Comparison of ENCODE assay signal across 8 cellular contexts in genomic region chr7:114554781-114555537, GRCh38.
DNase-seq lines count a peak whose midpoint lies in the region; ATAC-seq and TF ChIP-seq lines count a peak whose summit lies in the region.

No MANE protein-coding gene starts in this region.

- TF ChIP-seq CTCF in transverse colon (IDR thresholded peaks at IDR 0.05): no peak

- H3K9me3 ChIP-seq in transverse colon (no peaks in the 10 kb centered on the region), HAP-1 (no peaks in the 10 kb centered on the region)

- intact Hi-C loops in transverse colon (cut with DNase I; ENCODE audit: low total_unique reads): no loop called here

- H3K27ac ChIP-seq in transverse colon: no peak overlapping the region

- no peak for TF ChIP-seq EP300 in transverse colon (IDR thresholded peaks at IDR 0.05; ENCODE audit: low read depth)

- H3K36me3 ChIP-seq in transverse colon: no peaks in the 10 kb centered on the region
- no peaks in the 10 kb centered on the region for H3K36me3 ChIP-seq in HAP-1 (replicated peaks)

- DNase-seq in NCI-H2107 treated with DMSO at 0.1 percent for 48 hours (lab: John Stamatoyannopoulos, UW; ENCODE audit: unreplicated experiment) (peak; percentile 66), NCI-H2107 (lab: John Stamatoyannopoulos, UW) (no peak), NOMO-1 treated with dmso at 0.1 percent for 144 hours (lab: John Stamatoyannopoulos, UW; ENCODE audit: unreplicated experiment) (peak; percentile 57), renal cortical epithelial cell (ENCODE audit: low read depth) (peak; percentile 13), transverse colon (no peak), COR-L47 (lab: John Stamatoyannopoulos, UW) (no peak), HAP-1 (ENCODE audit: low spot score in 2 of 2) (no peak)

- no peak overlapping the region for H3K4me3 ChIP-seq in transverse colon
- H3K4me3 ChIP-seq in HAP-1: no peak overlapping the region

- TF ChIP-seq POLR2A in transverse colon (IDR thresholded peaks at IDR 0.05): no peak

- H3K27me3 ChIP-seq in transverse colon: no peaks in the 10 kb centered on the region
- no peaks in the 10 kb centered on the region for H3K27me3 ChIP-seq in HAP-1 (ENCODE audit: low read depth)

- WGBS in transverse colon (ENCODE audit: low coverage in 1 of 2), 2 donors: 56 to 67% methylated on average over 6 of the region's 6 CpGs

- peak; percentile 94 for ATAC-seq in HG02885 (IDR thresholded peaks at IDR 0.05; ENCODE audit: poor library complexity, unreplicated experiment)

- H3K4me1 ChIP-seq in transverse colon: no peaks in the 10 kb centered on the region
- H3K4me1 ChIP-seq in HAP-1: 0 out of 2 replicates have a peak, but pooled peaks cover 4% of the 10 kb centered on the region

- in situ Hi-C loops in transverse colon (cut with MboI; ENCODE audit: low pct_ligation_motif_present in 1 of 4, low pct_unique_long_range_greater_than_20kb in 1 of 4, low sequenced_read_pairs in 3 of 4): no loop called here
- in situ Hi-C loops in HAP-1 (cut with MboI; ENCODE audit: low sequenced_read_pairs): no loop called here

Comparison
In these comparisons a context has a peak if more than half of its experiments do, and no peak if none do; other contexts are left out.
1. DNase-seq: peak in NCI-H2107 treated with DMSO at 0.1 percent for 48 hours (single experiment), NOMO-1 treated with dmso at 0.1 percent for 144 hours (single experiment) and renal cortical epithelial cell (single experiment); none in NCI-H2107 (single experiment), transverse colon (single experiment), COR-L47 (single experiment) and HAP-1 (0 of 2).